25 cellular contexts compared by ENCODE assay signal in the genomic region with DNA sequence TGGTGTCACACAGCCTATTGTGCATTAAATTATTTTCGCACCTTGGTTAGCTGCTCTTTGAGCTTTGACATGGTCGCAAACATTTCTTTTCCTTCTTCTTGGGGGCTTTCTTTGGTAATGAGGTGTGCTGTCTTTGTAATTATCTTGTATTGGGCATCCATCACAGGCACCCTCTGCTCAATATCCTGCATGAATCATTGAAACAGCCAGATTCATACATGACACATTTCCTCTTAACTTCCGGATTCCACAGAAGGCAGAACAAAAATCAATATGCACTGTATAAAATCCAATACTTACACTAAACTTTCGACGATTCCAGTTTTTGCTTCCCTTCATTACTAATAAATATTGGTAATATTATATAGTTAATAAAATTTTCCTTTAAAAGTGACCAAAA.
DNase-seq lines count a peak whose midpoint lies in the region; ATAC-seq, FAIRE-seq and TF ChIP-seq lines count a peak whose summit lies in the region.
"Had no signal": no experiment of that assay in that cellular context is flagged by ENCODE, and none has a peak within 500 bp of the region (broad histone marks: within the 10 kb centered on the region; RNA-seq: fewer than 3 reads in every experiment).

No MANE protein-coding gene starts in this region.

- ATAC-seq in left cardiac atrium (no peak), HG02588 (IDR thresholded peaks at IDR 0.05; ENCODE audit: unreplicated experiment) (no peak)
- ATAC-seq: natural killer cell; right lobe of liver; stimulated activated naive B cell treated with anti-CD40 and anti-IgM and Interleukin-4, amounts not matched to agents 10 μg/mL and 1 μg/mL and 100 μg/mL, for 72 hours had no signal

- H3K79me2 ChIP-seq in endothelial cell of umbilical vein (ENCODE audit: control insufficient read depth, insufficient read depth, low read length) = no peaks in the 10 kb centered on the region
- H3K79me2 ChIP-seq: hepatocyte had no signal

- H3K9me3 ChIP-seq in endothelial cell of umbilical vein (replicated peaks; ENCODE audit: control insufficient read depth, insufficient read depth, low read length) = no peaks in the 10 kb centered on the region
- no peaks in the 10 kb centered on the region for H3K9me3 ChIP-seq in skeletal muscle satellite cell (replicated peaks; ENCODE audit: low read length)
- H3K9me3 ChIP-seq: pancreas, right lobe of liver, thoracic aorta had no signal

- no peaks in the 10 kb centered on the region for H3K9me1 ChIP-seq in endothelial cell of umbilical vein (replicated peaks; ENCODE audit: control insufficient read depth, extremely low read depth, insufficient read depth, low read length)

- no peak for TF ChIP-seq POLR2A in endothelial cell of umbilical vein (IDR thresholded peaks at IDR 0.05; ENCODE audit: low read depth, low read length)

- H4K20me1 ChIP-seq in endothelial cell of umbilical vein (replicated peaks; ENCODE audit: control insufficient read depth, extremely low read depth, insufficient read depth, low read length) = no peaks in the 10 kb centered on the region

- H3K36me3 ChIP-seq in endothelial cell of umbilical vein (ENCODE audit: control insufficient read depth in 2 of 2, extremely low read depth in 1 of 2, insufficient read depth in 2 of 2, low read length in 2 of 2) (no peaks in the 10 kb centered on the region), skeletal muscle satellite cell (ENCODE audit: insufficient read depth, low read length) (no peaks in the 10 kb centered on the region)
- H3K36me3 ChIP-seq: pancreas, right lobe of liver, thoracic aorta had no signal

- H3K4me2 ChIP-seq in endothelial cell of umbilical vein (ENCODE audit: insufficient read depth, low read length) = peak overlapping the region; percentile 13
- H3K4me2 ChIP-seq in skeletal muscle satellite cell (ENCODE audit: low read length) = peak overlapping the region; percentile 12
- H3K4me2 ChIP-seq: hepatocyte had no signal

- TF ChIP-seq CTCF in endothelial cell of umbilical vein (IDR thresholded peaks at IDR 0.05; ENCODE audit: extremely low read depth in 1 of 2, insufficient read depth in 1 of 2, low read depth in 1 of 2, low read length in 2 of 2) = no peak

- H3K9ac ChIP-seq in endothelial cell of umbilical vein (replicated peaks; ENCODE audit: extremely low read depth, insufficient read depth, low read length) (no peak overlapping the region), skeletal muscle satellite cell (ENCODE audit: low read depth, low read length) (no peak overlapping the region)

- dilution Hi-C loops in endothelial cell of umbilical vein (cut with MboI; ENCODE audit: extremely low pct_ligation_motif_present, low sequenced_read_pairs) = no loop called here

- H3K4me3 ChIP-seq in endothelial cell of umbilical vein (replicated peaks in 1 of 3; ENCODE audit: insufficient read depth in 1 of 3, low read depth in 1 of 3, low read length in 3 of 3) (no peak overlapping the region), skeletal muscle satellite cell (ENCODE audit: low read length) (no peak overlapping the region)
- H3K4me3 ChIP-seq: hepatocyte, pancreas, right lobe of liver, thoracic aorta had no signal

- peaks cover 17% of the 10 kb centered on the region for H3K4me1 ChIP-seq in endothelial cell of umbilical vein (ENCODE audit: control insufficient read depth, extremely low read depth, insufficient read depth, low read length)
- peaks cover 19% of the 10 kb centered on the region for H3K4me1 ChIP-seq in skeletal muscle satellite cell (ENCODE audit: control insufficient read depth, insufficient read depth, low read length)
- H3K4me1 ChIP-seq: right lobe of liver had no signal

- no peaks in the 10 kb centered on the region for H3K27me3 ChIP-seq in endothelial cell of umbilical vein (ENCODE audit: control insufficient read depth in 2 of 2, insufficient read depth in 2 of 2, low read length in 2 of 2)
- H3K27me3 ChIP-seq in skeletal muscle satellite cell (ENCODE audit: control insufficient read depth, insufficient read depth, low read length) = no peaks in the 10 kb centered on the region
- H3K27me3 ChIP-seq: hepatocyte, pancreas, right lobe of liver had no signal

- FAIRE-seq in endothelial cell of umbilical vein (lab: Jason Lieb, UNC) = peak; percentile 72
- FAIRE-seq: islet of Langerhans, pancreas had no signal

- POLR2A ChIA-PET in endothelial cell of umbilical vein (lab: Charles Lee) = no interaction called here

- BruUV-seq in endothelial cell of umbilical vein (replicated peaks; lab: Mats Ljungman, UMichigan) = no TSS peak

- intact Hi-C loops in endothelial cell of umbilical vein (cut with micrococcal nuclease) (loop anchor here (1.0 to 5.0 kb wide), 2 partner anchors 23 to 359 kb away; no protein-coding TSS in a partner anchor), left cardiac atrium (cut with DNase I) (no loop called here)

- CTCF ChIA-PET in endothelial cell of umbilical vein (lab: Charles Lee) = interaction anchor here (1.3 to 1.9 kb wide), 3 partner anchors 9 to 24 kb away, joined by 4 to 11 read pairs (median 5); no protein-coding TSS in a partner anchor

- peak overlapping the region; percentile 21 for H3K27ac ChIP-seq in endothelial cell of umbilical vein (ENCODE audit: insufficient read depth, low read depth, low read length)
- H3K27ac ChIP-seq: hepatocyte, pancreas, right lobe of liver, thoracic aorta, VCaP had no signal

- H2AFZ ChIP-seq in endothelial cell of umbilical vein (ENCODE audit: low read depth, low read length) = no peak overlapping the region
- H2AFZ ChIP-seq: hepatocyte had no signal

- DNase-seq in ELR (ENCODE audit: low read depth) (peak; percentile 73), NCI-H460 (ENCODE audit: extremely low read depth, low read depth) (peak; percentile 13), endothelial cell of umbilical vein (ENCODE audit: low read depth, low spot score) (peak; percentile 70), left cardiac atrium (no peak), NCI-H1436 (lab: John Stamatoyannopoulos, UW) (no peak)
- DNase-seq: activated CD8-positive, alpha-beta memory T cell treated with anti-CD3 and anti-CD28 coated beads, Interleukin-2, amount 50 U/mL, for 48 hours; activated gamma-delta T cell; cerebellar nuclear complex; GDM1; H9; Kasumi-1; mesenchymal stem cell; natural killer cell; NCI-H1105; NCI-H526; pancreas; right lobe of liver; SHP77 treated with DMSO at 0.1 percent for 48 hours; stimulated activated naive B cell treated with anti-CD40 and anti-IgM and Interleukin-4, amounts not matched to agents 10 μg/mL and 1 μg/mL and 100 μg/mL, for 72 hours had no signal

TF ChIP-seq in endothelial cell of umbilical vein, 7 proteins besides CTCF, POLR2A, EP300 and RAD21:
- TF ChIP-seq, protein P1, sequence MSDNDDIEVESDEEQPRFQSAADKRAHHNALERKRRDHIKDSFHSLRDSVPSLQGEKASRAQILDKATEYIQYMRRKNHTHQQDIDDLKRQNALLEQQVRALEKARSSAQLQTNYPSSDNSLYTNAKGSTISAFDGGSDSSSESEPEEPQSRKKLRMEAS (IDR thresholded peaks at IDR 0.05; ENCODE audit: insufficient read depth, insufficient read length) = no peak
- TF ChIP-seq POLR2AphosphoS5 (IDR thresholded peaks at IDR 0.05; ENCODE audit: insufficient read depth, low read depth, low read length) = peak; percentile 47
- TF ChIP-seq GATA2 (IDR thresholded peaks at IDR 0.05; ENCODE audit: insufficient read depth, insufficient read length, low read depth, low read length) = peak; percentile 33
- TF ChIP-seq JUN (IDR thresholded peaks at IDR 0.05; ENCODE audit: borderline replicate concordance, insufficient read depth, insufficient read length, low read depth) = peak; percentile 96
- no peak for TF ChIP-seq EZH2 (IDR thresholded peaks at IDR 0.05; ENCODE audit: borderline replicate concordance, low read depth, low read length, severe bottlenecking)
- TF ChIP-seq FOS (IDR thresholded peaks at IDR 0.05; ENCODE audit: borderline replicate concordance, insufficient read depth, low read length) = peak; percentile 98

Comparison
In these comparisons a context has a peak if more than half of its experiments do, and no peak if none do; other contexts are left out.
1. DNase-seq: peak in ELR (single experiment), NCI-H460 (single experiment) and endothelial cell of umbilical vein (single experiment); none in left cardiac atrium (single experiment) and NCI-H1436 (single experiment).